ENCODE assay signal across 8 cellular contexts in the genomic region with DNA sequence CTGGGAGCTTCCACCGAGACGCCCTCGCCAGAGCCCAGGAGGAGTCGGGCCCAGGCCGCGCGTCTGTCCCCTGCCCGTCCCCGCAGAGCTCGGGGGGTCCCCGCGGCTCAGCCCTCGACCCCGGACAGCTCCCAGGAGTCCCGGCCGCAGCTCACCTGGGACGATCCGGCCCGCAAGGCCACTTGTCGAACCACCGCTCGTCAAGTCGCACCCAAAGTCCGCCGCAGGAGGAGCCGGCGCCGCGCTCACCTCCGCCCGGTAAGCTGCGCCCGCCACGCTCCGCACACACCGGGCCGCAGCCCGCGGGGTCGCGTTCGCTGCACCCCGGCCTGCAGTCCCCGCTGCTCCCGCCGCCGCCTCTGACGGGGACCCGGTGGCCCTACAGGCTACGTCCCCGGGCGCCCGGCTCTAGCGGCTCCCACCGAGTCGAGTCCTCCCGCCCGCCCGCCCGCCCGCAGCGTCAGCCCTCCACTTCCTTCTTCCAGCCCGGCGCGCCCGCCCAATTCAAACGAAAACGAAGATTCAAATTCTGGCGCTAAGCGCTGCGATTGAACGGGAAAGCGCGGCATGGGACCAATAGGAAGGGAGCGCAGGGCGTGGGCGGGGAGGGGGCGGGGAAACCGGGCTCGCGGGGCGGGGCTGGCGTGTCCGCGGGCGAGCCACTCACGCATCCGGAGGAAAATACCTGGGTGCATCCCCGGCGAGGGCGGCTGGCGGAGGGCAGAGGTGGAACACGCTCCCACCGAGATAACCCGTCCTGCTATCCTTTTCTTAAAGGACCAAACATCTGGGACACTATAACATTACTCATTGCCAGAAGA. TPM values are rescaled to one million over a fixed set of nuclear protein-coding genes. Genes with fewer than 3 reads are reported as not detected.
A peak's percentile ranks its signal among the peaks of the same experiment; 100 is the strongest.
DNase-seq lines count a peak whose midpoint lies in the region; TF ChIP-seq lines count a peak whose summit lies in the region.

Gene MKI67, minus strand, starts transcription at position 480 of the 821 bp plus-strand sequence. CDS start 756 bp downstream, outside the sequence.

- H3K4me1 ChIP-seq in endodermal cell (ENCODE audit: control insufficient read depth, insufficient read depth, low read length) = no peaks in the 10 kb centered on the region

- H3K9me3 ChIP-seq in endodermal cell (ENCODE audit: control insufficient read depth, low read length) = no peaks in the 10 kb centered on the region

- no peaks in the 10 kb centered on the region for H3K9me3 Mint-ChIP-seq in endodermal cell

- peaks cover 17% of the 10 kb centered on the region for H3K36me3 ChIP-seq in endodermal cell (ENCODE audit: control insufficient read depth, insufficient read depth, low read length)

- TF ChIP-seq CTCF in GM20000 (IDR thresholded peaks at IDR 0.05; ENCODE audit: extremely low read depth, missing control alignments) (no peak), endodermal cell (conservative IDR thresholded peaks at IDR 0.05) (peak; percentile 8)

- H3K9ac ChIP-seq in endodermal cell (ENCODE audit: extremely low read depth, low read length, poor library complexity, severe bottlenecking) = peak within 1 kb of the TSS; percentile 74

- POLR2A ChIA-PET in activated CD8-positive, alpha-beta memory T cell treated with anti-CD3 and anti-CD28 coated beads for 36 hours (lab: Charles Lee) = interaction anchor here (0.8 to 1.4 kb wide), 3 partner anchors 55 to 78 kb away, joined by 4 to 5 read pairs (median 4); no protein-coding TSS in a partner anchor

- H3K4me3 Mint-ChIP-seq in endodermal cell = peak within 1 kb of the TSS; percentile 83

- CTCF ChIA-PET in activated CD8-positive, alpha-beta memory T cell treated with anti-CD3 and anti-CD28 coated beads for 36 hours (lab: Charles Lee) = interaction anchor here (0.5 to 0.6 kb wide), 2 partner anchors 20 to 26 kb away, joined by 3 read pairs; no protein-coding TSS in a partner anchor

- H3K27me3 Mint-ChIP-seq in endodermal cell (ENCODE audit: insufficient read depth) = no peaks in the 10 kb centered on the region

- DNase-seq in COLO829 (ENCODE audit: low spot score) (peak; percentile 83), GM20000 (ENCODE audit: low spot score) (peak; percentile 97), HS-27A (ENCODE audit: low read depth) (peak; percentile 59), NOMO-1 (lab: John Stamatoyannopoulos, UW; ENCODE audit: unreplicated experiment in 2 of 2) (peak; percentile 92 to 93), endodermal cell (peak; percentile 97), mesenteric fat pad (ENCODE audit: low spot score) (peak; percentile 95)
- peak; percentile 77 for DNase-seq in stimulated activated CD8-positive, alpha-beta memory T cell treated with anti-CD3 and anti-CD28 coated beads, Interleukin-12 subunit alpha, Interleukin-12 subunit beta, amount 100 ng/mL, for 4 hours (ENCODE audit: low read depth)

- WGBS in endodermal cell (ENCODE audit: insufficient coverage in 1 of 2, insufficient read length in 1 of 2), 2 experiments = 0% methylated on average over 7 to 93 of the region's 95 CpGs

- peak within 1 kb of the TSS; percentile 90 for H3K27ac Mint-ChIP-seq in endodermal cell

- H3K4me1 Mint-ChIP-seq in endodermal cell = peaks cover 24% of the 10 kb centered on the region

- no peaks in the 10 kb centered on the region for H3K27me3 ChIP-seq in endodermal cell (ENCODE audit: control insufficient read depth, insufficient read depth, low read length, poor library complexity, severe bottlenecking)

- peaks cover 15% of the 10 kb centered on the region for H3K36me3 Mint-ChIP-seq in endodermal cell (ENCODE audit: low read depth)

- H3K4me3 ChIP-seq in endodermal cell (ENCODE audit: low read length) = peak within 1 kb of the TSS; percentile 87

- peak within 1 kb of the TSS; percentile 40 for H3K27ac ChIP-seq in endodermal cell (ENCODE audit: low read depth, low read length)

RNA-seq across cellular contexts. Expression of gene MKI67, which starts in this region (rescaled TPM):
- total RNA-seq in activated CD8-positive, alpha-beta memory T cell treated with anti-CD3 and anti-CD28 coated beads for 36 hours = 100 to 1,000 TPM; 129 to 135 TPM
- total RNA-seq in endodermal cell = 10 to 100 TPM; 74.8 to 90.5 TPM
- polyA plus RNA-seq in endodermal cell (2013, experiment 1 of 2) = 66.5 TPM
- 75.5 TPM for polyA plus RNA-seq in endodermal cell (2013, experiment 2 of 2)
- 0.39 TPM for total RNA-seq in mesenteric fat pad

Comparison
In these comparisons a context has a peak if more than half of its experiments do, and no peak if none do; other contexts are left out.
1. Peak in every context shown above with its lines: DNase-seq, H3K4me3 ChIP-seq and H3K27ac ChIP-seq.
2. RNA of gene MKI67 (total RNA-seq): 129 to 135 TPM in activated CD8-positive, alpha-beta memory T cell treated with anti-CD3 and anti-CD28 coated beads for 36 hours and 74.8 to 90.5 TPM in endodermal cell; 0.39 TPM in mesenteric fat pad (single experiment); every median in the first group is over 10 times any median in the second.
3. Peak in DNase-seq in mesenteric fat pad; RNA of the gene not detected or under 1 TPM.